ENCODE assay signal across 22 cellular contexts in the genomic region with DNA sequence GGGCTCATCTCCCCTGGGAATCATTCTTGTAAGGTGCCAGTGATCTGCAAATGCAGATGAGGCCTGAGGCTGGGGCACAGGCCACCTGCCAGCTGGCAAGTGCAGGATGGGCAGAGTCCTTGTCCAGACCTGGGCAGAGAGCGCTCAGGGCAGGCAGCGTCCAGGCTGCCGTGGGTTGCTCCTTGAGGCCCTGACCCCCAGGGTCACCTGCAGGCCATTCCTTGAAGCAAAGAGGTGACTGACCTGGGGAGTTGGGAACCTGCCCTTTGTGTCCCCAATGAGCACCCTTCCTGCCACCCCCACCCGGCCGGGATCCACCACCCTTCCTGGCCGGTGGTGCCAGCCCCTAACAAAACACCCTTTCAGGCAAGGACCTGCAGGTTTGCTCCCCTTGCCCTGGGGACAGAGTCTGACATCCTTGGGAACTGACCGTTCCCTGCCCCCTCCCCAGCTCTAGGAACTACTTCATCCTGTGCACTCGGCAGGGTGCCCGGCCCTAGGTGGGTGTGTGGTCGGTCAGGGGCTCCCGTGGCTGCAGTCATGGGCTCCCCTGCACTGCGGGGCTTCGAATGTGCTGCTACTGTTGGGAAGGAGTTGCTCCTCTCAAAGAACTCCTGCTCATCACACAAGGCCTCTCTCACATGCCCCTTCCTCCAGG. TPM values are rescaled to one million over a fixed set of nuclear protein-coding genes. Genes with fewer than 3 reads are reported as not detected.
DNase-seq lines count a peak whose midpoint lies in the region; ATAC-seq, FAIRE-seq and TF ChIP-seq lines count a peak whose summit lies in the region.
"Had no signal": no experiment of that assay in that cellular context is flagged by ENCODE, and none has a peak within 500 bp of the region (broad histone marks: within the 10 kb centered on the region; RNA-seq: fewer than 3 reads in every experiment).

No MANE protein-coding gene starts in this region.

- H3K27me3 ChIP-seq in SK-N-SH (ENCODE audit: insufficient read depth) (peaks cover 12% of the 10 kb centered on the region), liver (ENCODE audit: control insufficient read depth in 4 of 4, insufficient read depth in 4 of 4, low read length in 3 of 4) (peaks cover 0 to 2% (median 0%) of the 10 kb centered on the region in 4 donors), HepG2 (ENCODE audit: control insufficient read depth in 1 of 2, insufficient read depth in 2 of 2, low read length in 2 of 2) (peaks cover 40 to 84% of the 10 kb centered on the region in 2 experiments; a peak in 4 of 5 replicates), right lobe of liver (peaks cover 0 to 5% of the 10 kb centered on the region in 2 donors)

- no peaks in the 10 kb centered on the region for H3F3A ChIP-seq in SK-N-SH (replicated peaks; ENCODE audit: insufficient read depth)

- CTCF ChIA-PET in SK-N-SH (lab: Yijun Ruan, JAX): interaction anchor here (0.9 to 10.5 kb wide), 3 partner anchors 28 to 97 kb away, joined by 3 to 398 read pairs (median 3); a partner anchor contains a TSS
- CTCF ChIA-PET in HepG2 (lab: Yijun Ruan, JAX; ENCODE audit: low intra/inter-chr PET ratio, low total read pairs): no interaction called here

- no TSS peak for BruUV-seq in HepG2 (replicated peaks; lab: Mats Ljungman, UMichigan)

- POLR2A ChIA-PET in SK-N-SH (lab: Yijun Ruan, JAX): interaction anchor here (0.8 kb wide), 1 partner anchor 40 kb away, joined by 3 read pairs; no protein-coding TSS in a partner anchor
- POLR2A ChIA-PET in HepG2 (lab: Yijun Ruan, JAX): no interaction called here

- no peak overlapping the region for H3K27ac Mint-ChIP-seq in natural killer cell
- H3K27ac Mint-ChIP-seq: CD8-positive, alpha-beta T cell; HFFc6 had no signal

- H3K79me2 ChIP-seq in SK-N-SH (ENCODE audit: insufficient read depth): no peaks in the 10 kb centered on the region
- H3K79me2 ChIP-seq in HepG2 (ENCODE audit: insufficient read depth, low read length): no peaks in the 10 kb centered on the region

- intact Hi-C loops in HepG2 (cut with micrococcal nuclease; ENCODE audit: unreplicated experiment): no loop called here
- intact Hi-C loops in right lobe of liver (cut with DNase I): loop anchor here in 1 of 2 donors (10.0 kb wide), 1 partner anchor 91 kb away; no protein-coding TSS in a partner anchor
- intact Hi-C loops in natural killer cell (cut with micrococcal nuclease): no loop called here

- no peak for TF ChIP-seq RAD21 in SK-N-SH (IDR thresholded peaks at IDR 0.05; ENCODE audit: low read length)
- no peak for TF ChIP-seq RAD21 in liver (IDR thresholded peaks at IDR 0.05)
- no peak for TF ChIP-seq RAD21 in HepG2 (CRISPR knock-in tag; IDR thresholded peaks at IDR 0.05)

- WGBS in SK-N-SH (ENCODE audit: low lambda C conversion rate): 18% methylated on average over 2 of the region's 13 CpGs
- 62% methylated on average over 13 of the region's 13 CpGs for WGBS in liver
- whole genome bisulfite sequencing in HepG2 (ENCODE audit: low lambda C conversion rate): 0% methylated on average over 6 of the region's 13 CpGs
- WGBS in right lobe of liver (ENCODE audit: insufficient coverage, low coverage, low lambda C conversion rate, missing lambda C conversion rate): no CpG with 5 or more reads among the region's 13 CpGs

- no peak for ATAC-seq in SK-N-SH treated with all-trans-retinoic acid at 6 μM for 48 hours
- no peak for ATAC-seq in HepG2
- ATAC-seq in right lobe of liver: peak; percentile 49 to 78 (median 74)
- no peak for ATAC-seq in natural killer cell
- ATAC-seq: CD8-positive, alpha-beta T cell; HCT116 had no signal

- H3K27me3 Mint-ChIP-seq in natural killer cell (ENCODE audit: low read depth in 2 of 2): peaks cover 7 to 18% of the 10 kb centered on the region in 2 donors

- H3K27ac ChIP-seq in SK-N-SH (ENCODE audit: low read depth in 2 of 2, low read length in 1 of 2) (no peak overlapping the region), liver (ENCODE audit: low read depth in 1 of 2, low read length in 2 of 2) (no peak overlapping the region), HepG2 (ENCODE audit: extremely low read length, insufficient read depth, low read length) (no peak overlapping the region), right lobe of liver (no peak overlapping the region)
- H3K27ac ChIP-seq: 22Rv1; BLaER1 treated with 17β-estradiol and CSF1 and Interleukin-3, amounts not matched to agents 10 nM and 100 nM; HL-60 had no signal

- no peak for TF ChIP-seq CTCF in SK-N-SH (IDR thresholded peaks at IDR 0.05)
- TF ChIP-seq CTCF in liver (IDR thresholded peaks at IDR 0.05; ENCODE audit: low read depth, low read length, missing input control): no peak
- no peak for TF ChIP-seq CTCF in HepG2 (CRISPR knock-in tag; IDR thresholded peaks at IDR 0.05)
- no peak for TF ChIP-seq CTCF in right lobe of liver (IDR thresholded peaks at IDR 0.05)
- no peak for TF ChIP-seq CTCF in natural killer cell (IDR thresholded peaks at IDR 0.05)

- no peak for TF ChIP-seq POLR2A in HepG2 (IDR thresholded peaks at IDR 0.05; ENCODE audit: insufficient read depth in 1 of 2, low read depth in 2 of 2, low read length in 2 of 2)
- TF ChIP-seq POLR2A in right lobe of liver (IDR thresholded peaks at IDR 0.05): no peak

- DNase-seq in SK-N-SH (no peak), HepG2 (ENCODE audit: low spot score) (no peak), right lobe of liver (peak; percentile 69 to 85 (median 81)), natural killer cell (no peak)
- no peak for DNase-seq in activated T-cell treated with anti-CD3 and anti-CD28 coated beads, Interleukin-2, amount 50 U/mL, for 48 hours
- DNase-seq: Calu3, DMS79 treated with DMSO at 0.1 percent for 48 hours, GF-D8, GOT3, H7, HFFc6, IMR-90 had no signal

- no peak overlapping the region for H3K4me3 Mint-ChIP-seq in natural killer cell
- H3K4me3 Mint-ChIP-seq: CD8-positive, alpha-beta T cell; HFFc6 had no signal

- H3K4me1 Mint-ChIP-seq in natural killer cell: no peaks in the 10 kb centered on the region

- H3K36me3 Mint-ChIP-seq in natural killer cell: no peaks in the 10 kb centered on the region
- H3K36me3 Mint-ChIP-seq: CD8-positive, alpha-beta T cell had no signal

- no peak for FAIRE-seq in HepG2 (lab: Jason Lieb, UNC)

- H4K20me1 ChIP-seq in SK-N-SH (ENCODE audit: insufficient read depth): no peaks in the 10 kb centered on the region
- H4K20me1 ChIP-seq in HepG2 (ENCODE audit: insufficient read depth, low read length): no peaks in the 10 kb centered on the region

- H3K36me3 ChIP-seq in SK-N-SH (replicated peaks in 1 of 2; ENCODE audit: control insufficient read depth in 1 of 2, insufficient read depth in 2 of 2, low read length in 1 of 2) (no peaks in the 10 kb centered on the region), liver (ENCODE audit: control insufficient read depth in 4 of 4, insufficient read depth in 3 of 4, low read depth in 1 of 4, low read length in 3 of 4) (no peaks in the 10 kb centered on the region), HepG2 (replicated peaks in 1 of 2; ENCODE audit: control insufficient read depth in 1 of 2, insufficient read depth in 2 of 2, low read length in 2 of 2) (no peaks in the 10 kb centered on the region), right lobe of liver (no peaks in the 10 kb centered on the region)
- H3K36me3 ChIP-seq: BLaER1 treated with 17β-estradiol and CSF1 and Interleukin-3, amounts not matched to agents 10 nM and 100 nM had no signal

- H3K4me1 ChIP-seq in SK-N-SH (ENCODE audit: control insufficient read depth in 1 of 2, insufficient read depth in 2 of 2, low read depth in 1 of 2, low read length in 1 of 2) (peaks cover 0 to 6% of the 10 kb centered on the region in 2 experiments; a peak in 1 of 4 replicates), liver (ENCODE audit: control insufficient read depth in 4 of 4, insufficient read depth in 4 of 4, low read length in 3 of 4) (peaks cover 2 to 27% (median 13%) of the 10 kb centered on the region in 4 donors), HepG2 (ENCODE audit: insufficient read depth, low read length) (peaks cover 5% of the 10 kb centered on the region), right lobe of liver (peaks cover 0 to 23% (median 0%) of the 10 kb centered on the region in 4 donors)

- TF ChIP-seq EP300 in SK-N-SH (IDR thresholded peaks at IDR 0.05; ENCODE audit: borderline replicate concordance in 1 of 2, low read depth in 1 of 2, low read length in 1 of 2) (no peak), HepG2 (IDR thresholded peaks at IDR 0.05; ENCODE audit: low read depth in 2 of 2, low read length in 2 of 2) (no peak), HepG2 (CRISPR knock-in tag; IDR thresholded peaks at IDR 0.05; ENCODE audit: borderline replicate concordance) (no peak)

- H3K9ac ChIP-seq in SK-N-SH (no peak overlapping the region), liver (ENCODE audit: low read depth in 1 of 2, low read length in 2 of 2) (no peak overlapping the region), HepG2 (ENCODE audit: insufficient read depth, low read depth, low read length) (no peak overlapping the region)
- H3K9ac ChIP-seq: BLaER1 treated with 17β-estradiol and CSF1 and Interleukin-3, amounts not matched to agents 10 nM and 100 nM had no signal

- no peaks in the 10 kb centered on the region for H3K9me3 Mint-ChIP-seq in natural killer cell
- H3K9me3 Mint-ChIP-seq: CD8-positive, alpha-beta T cell; HFFc6 had no signal

- H3K4me3 ChIP-seq in SK-N-SH (ENCODE audit: low read depth in 2 of 2, low read length in 1 of 2) (no peak overlapping the region), liver (ENCODE audit: low read depth in 1 of 3, low read length in 3 of 3) (no peak overlapping the region), HepG2 (replicated peaks in 1 of 3; ENCODE audit: insufficient read depth in 1 of 3, low read depth in 2 of 3, low read length in 3 of 3) (no peak overlapping the region), right lobe of liver (no peak overlapping the region)
- H3K4me3 ChIP-seq: BLaER1 treated with 17β-estradiol and CSF1 and Interleukin-3, amounts not matched to agents 10 nM and 100 nM had no signal

- in situ Hi-C loops in HepG2 (cut with HindIII; ENCODE audit: extremely low pct_ligation_motif_present, low pct_unique_long_range_greater_than_20kb): no loop called here

- H2AFZ ChIP-seq in SK-N-SH (ENCODE audit: low read depth) (no peak overlapping the region), HepG2 (ENCODE audit: low read length) (no peak overlapping the region)

- H3K9me3 ChIP-seq in SK-N-SH (no peaks in the 10 kb centered on the region), liver (ENCODE audit: control insufficient read depth in 4 of 4, low read length in 3 of 4) (no peaks in the 10 kb centered on the region), HepG2 (ENCODE audit: low read length) (no peaks in the 10 kb centered on the region), right lobe of liver (no peaks in the 10 kb centered on the region)

- H3K4me2 ChIP-seq in SK-N-SH (no peak overlapping the region), HepG2 (ENCODE audit: low read depth, low read length) (no peak overlapping the region)
- H3K4me2 ChIP-seq: BLaER1 treated with 17β-estradiol and CSF1 and Interleukin-3, amounts not matched to agents 10 nM and 100 nM had no signal

- H3K9me2 ChIP-seq in SK-N-SH: no peaks in the 10 kb centered on the region

RNA-seq across cellular contexts. Expression of a gene that starts 28.3 kb away (rescaled TPM):
- 2.0 and 2.2 TPM in 2 replicates for polyA plus RNA-seq in SK-N-SH (2012; rRNA removed)
- polyA plus RNA-seq in SK-N-SH (2012; cell fraction: cytosol; rRNA removed): 1.1 and 1.6 TPM in 2 replicates
- 3.9 and 5.4 TPM in 2 replicates for polyA plus RNA-seq in SK-N-SH (2012; cell fraction: nucleus; rRNA removed)
- under 1 TPM; 0.09 to 0.33 TPM for total RNA-seq in liver
- under 1 TPM; 0.06 to 0.33 TPM for polyA plus RNA-seq in liver
- 0.95 and 1.8 TPM in 2 replicates for total RNA-seq in HepG2 (2016; rRNA removed; fragmentation: Illumina TruSeq; extraction: Trizol)
- total RNA-seq in HepG2 (2016; cell fraction: cytosol; rRNA removed; fragmentation: Illumina TruSeq; extraction: Trizol; ENCODE audit: low read depth): 0.30 and 0.62 TPM in 2 replicates
- 1.1 and 2.2 TPM in 2 replicates for total RNA-seq in HepG2 (2016; cell fraction: insoluble cytoplasmic fraction; rRNA removed; fragmentation: Illumina TruSeq; extraction: Trizol)
- 1.2 and 1.3 TPM in 2 replicates for total RNA-seq in HepG2 (2016; cell fraction: membrane; rRNA removed; fragmentation: Illumina TruSeq; extraction: Trizol)
- 1.1 and 1.3 TPM in 2 replicates for total RNA-seq in HepG2 (2016; cell fraction: nucleus; rRNA removed; fragmentation: Illumina TruSeq; extraction: Trizol)
- polyA plus RNA-seq in HepG2 (2011; rRNA removed): 8.0 and 15.4 TPM in 2 replicates
- polyA plus RNA-seq in HepG2 (2011; cell fraction: cytosol; rRNA removed): 7.3 and 9.2 TPM in 2 replicates
- polyA plus RNA-seq in HepG2 (2011; cell fraction: nucleus; rRNA removed): 11.7 and 12.2 TPM in 2 replicates
- polyA plus RNA-seq in HepG2 (2012): 13.2 and 23.6 TPM in 2 replicates
- polyA plus RNA-seq in HepG2 (2016; cell fraction: cytosol; fragmentation: Illumina TruSeq; extraction: Trizol; ENCODE audit: low read depth): 0.49 and 1.5 TPM in 2 replicates
- 3.4 and 4.9 TPM in 2 replicates for polyA plus RNA-seq in HepG2 (2016; cell fraction: insoluble cytoplasmic fraction; fragmentation: Illumina TruSeq; extraction: Trizol; ENCODE audit: low read depth)
- polyA plus RNA-seq in HepG2 (2016; cell fraction: membrane; fragmentation: Illumina TruSeq; extraction: Trizol; ENCODE audit: low read depth): 2.0 and 2.8 TPM in 2 replicates
- polyA plus RNA-seq in HepG2 (2016; cell fraction: nucleus; fragmentation: Illumina TruSeq; extraction: Trizol; ENCODE audit: insufficient read depth, low read depth): 5.9 and 6.8 TPM in 2 replicates
- polyA minus RNA-seq in HepG2 (2011; rRNA and poly(A)+ RNA removed; ENCODE audit: low replicate concordance): 5.4 and 14.1 TPM in 2 replicates
- polyA minus RNA-seq in HepG2 (2011; cell fraction: cytosol; rRNA and poly(A)+ RNA removed): 4.0 and 5.3 TPM in 2 replicates
- 0.90 and 3.0 TPM in 2 replicates for polyA minus RNA-seq in HepG2 (2011; cell fraction: nucleus; rRNA and poly(A)+ RNA removed)
- 10 to 100 TPM in 2 of 6 experiments, 1 to 10 TPM in 2, under 1 TPM in 2; 0.22 to 13.7 (median 4.4) TPM for total RNA-seq in right lobe of liver
- total RNA-seq in natural killer cell: 10 to 100 TPM; 24.1 to 47.3 (median 38.4) TPM

RNA-seq across cellular contexts. Expression of a gene that starts 41.3 kb away (rescaled TPM):
- polyA plus RNA-seq in SK-N-SH (2012; rRNA removed) (not detected in 2 replicates), liver (not detected), HepG2 (2011; rRNA removed) (not detected in 2 replicates)
- not detected in 2 replicates for polyA plus RNA-seq in SK-N-SH (2012; cell fraction: cytosol; rRNA removed)
- not detected in 2 replicates for polyA plus RNA-seq in SK-N-SH (2012; cell fraction: nucleus; rRNA removed)
- total RNA-seq in liver (not detected), HepG2 (2016; rRNA removed; fragmentation: Illumina TruSeq; extraction: Trizol) (not detected in 2 replicates), right lobe of liver (not detected), natural killer cell (not detected)
- total RNA-seq in HepG2 (2016; cell fraction: cytosol; rRNA removed; fragmentation: Illumina TruSeq; extraction: Trizol; ENCODE audit: low read depth): not detected in 2 replicates
- total RNA-seq in HepG2 (2016; cell fraction: insoluble cytoplasmic fraction; rRNA removed; fragmentation: Illumina TruSeq; extraction: Trizol): not detected in 2 replicates
- total RNA-seq in HepG2 (2016; cell fraction: membrane; rRNA removed; fragmentation: Illumina TruSeq; extraction: Trizol): not detected in 2 replicates
- not detected in 2 replicates for total RNA-seq in HepG2 (2016; cell fraction: nucleus; rRNA removed; fragmentation: Illumina TruSeq; extraction: Trizol)
- polyA plus RNA-seq in HepG2 (2011; cell fraction: cytosol; rRNA removed): not detected in 2 replicates
- not detected in 2 replicates for polyA plus RNA-seq in HepG2 (2011; cell fraction: nucleus; rRNA removed)
- polyA plus RNA-seq in HepG2 (2012): 0.25 and 0.99 TPM in 2 replicates
- not detected in 2 replicates for polyA plus RNA-seq in HepG2 (2016; cell fraction: cytosol; fragmentation: Illumina TruSeq; extraction: Trizol; ENCODE audit: low read depth)
- polyA plus RNA-seq in HepG2 (2016; cell fraction: insoluble cytoplasmic fraction; fragmentation: Illumina TruSeq; extraction: Trizol; ENCODE audit: low read depth): not detected in 2 replicates
- not detected in 2 replicates for polyA plus RNA-seq in HepG2 (2016; cell fraction: membrane; fragmentation: Illumina TruSeq; extraction: Trizol; ENCODE audit: low read depth)
- not detected in 2 replicates for polyA plus RNA-seq in HepG2 (2016; cell fraction: nucleus; fragmentation: Illumina TruSeq; extraction: Trizol; ENCODE audit: insufficient read depth, low read depth)
- polyA minus RNA-seq in HepG2 (2011; rRNA and poly(A)+ RNA removed; ENCODE audit: low replicate concordance): not detected in 2 replicates
- not detected in 2 replicates for polyA minus RNA-seq in HepG2 (2011; cell fraction: cytosol; rRNA and poly(A)+ RNA removed)
- polyA minus RNA-seq in HepG2 (2011; cell fraction: nucleus; rRNA and poly(A)+ RNA removed): not detected in 2 replicates
- total RNA-seq: A673; Calu3; CD8-positive, alpha-beta T cell; H7; HFFc6; HT1080; IMR-90 had no signal
- polyA plus RNA-seq: AG04450, IMR-90 had no signal

RNA-seq across cellular contexts. Expression of a gene that starts 54.4 kb away (rescaled TPM):
- not detected in 2 replicates for polyA plus RNA-seq in SK-N-SH (2012; rRNA removed)
- not detected in 2 replicates for polyA plus RNA-seq in SK-N-SH (2012; cell fraction: cytosol; rRNA removed)
- polyA plus RNA-seq in SK-N-SH (2012; cell fraction: nucleus; rRNA removed): not detected in 2 replicates
- not detected for total RNA-seq in liver
- polyA plus RNA-seq in liver: under 1 TPM in 1 of 2 donors, not detected in 1; 0.08 TPM
- total RNA-seq in HepG2 (2016; rRNA removed; fragmentation: Illumina TruSeq; extraction: Trizol): not detected in 2 replicates
- not detected in 2 replicates for total RNA-seq in HepG2 (2016; cell fraction: cytosol; rRNA removed; fragmentation: Illumina TruSeq; extraction: Trizol; ENCODE audit: low read depth)
- not detected in 2 replicates for total RNA-seq in HepG2 (2016; cell fraction: insoluble cytoplasmic fraction; rRNA removed; fragmentation: Illumina TruSeq; extraction: Trizol)
- not detected in 2 replicates for total RNA-seq in HepG2 (2016; cell fraction: membrane; rRNA removed; fragmentation: Illumina TruSeq; extraction: Trizol)
- total RNA-seq in HepG2 (2016; cell fraction: nucleus; rRNA removed; fragmentation: Illumina TruSeq; extraction: Trizol): not detected in 2 replicates
- not detected in 2 replicates for polyA plus RNA-seq in HepG2 (2011; rRNA removed)
- polyA plus RNA-seq in HepG2 (2011; cell fraction: cytosol; rRNA removed): not detected in 2 replicates
- not detected in 2 replicates for polyA plus RNA-seq in HepG2 (2011; cell fraction: nucleus; rRNA removed)
- 0.29 and 0.55 TPM in 2 replicates for polyA plus RNA-seq in HepG2 (2012)
- not detected in 2 replicates for polyA plus RNA-seq in HepG2 (2016; cell fraction: cytosol; fragmentation: Illumina TruSeq; extraction: Trizol; ENCODE audit: low read depth)
- polyA plus RNA-seq in HepG2 (2016; cell fraction: insoluble cytoplasmic fraction; fragmentation: Illumina TruSeq; extraction: Trizol; ENCODE audit: low read depth): not detected in 2 replicates
- not detected in 2 replicates for polyA plus RNA-seq in HepG2 (2016; cell fraction: membrane; fragmentation: Illumina TruSeq; extraction: Trizol; ENCODE audit: low read depth)
- polyA plus RNA-seq in HepG2 (2016; cell fraction: nucleus; fragmentation: Illumina TruSeq; extraction: Trizol; ENCODE audit: insufficient read depth, low read depth): not detected in 2 replicates
- polyA minus RNA-seq in HepG2 (2011; rRNA and poly(A)+ RNA removed; ENCODE audit: low replicate concordance): 0.21 TPM in 1 of 2 replicates, not detected in the other
- polyA minus RNA-seq in HepG2 (2011; cell fraction: cytosol; rRNA and poly(A)+ RNA removed): not detected in 2 replicates
- not detected in 2 replicates for polyA minus RNA-seq in HepG2 (2011; cell fraction: nucleus; rRNA and poly(A)+ RNA removed)
- not detected for total RNA-seq in right lobe of liver
- not detected for total RNA-seq in natural killer cell
- total RNA-seq: A673; Calu3; CD8-positive, alpha-beta T cell; H7; HFFc6; HT1080; IMR-90 had no signal
- polyA plus RNA-seq: AG04450, IMR-90 had no signal

RNA-seq across cellular contexts. Expression of a gene that starts 57.2 kb away (rescaled TPM):
- polyA plus RNA-seq in SK-N-SH (2012; rRNA removed): 45.8 and 52.1 TPM in 2 replicates
- 21.5 and 33.4 TPM in 2 replicates for polyA plus RNA-seq in SK-N-SH (2012; cell fraction: cytosol; rRNA removed)
- 76.0 and 80.7 TPM in 2 replicates for polyA plus RNA-seq in SK-N-SH (2012; cell fraction: nucleus; rRNA removed)
- 10 to 100 TPM; 14.2 to 18.5 TPM for total RNA-seq in liver
- polyA plus RNA-seq in liver: 10 to 100 TPM in 1 of 2 donors, 1 to 10 TPM in 1; 8.3 to 15.5 TPM
- 21.8 and 22.3 TPM in 2 replicates for total RNA-seq in HepG2 (2016; rRNA removed; fragmentation: Illumina TruSeq; extraction: Trizol)
- 10.4 and 12.3 TPM in 2 replicates for total RNA-seq in HepG2 (2016; cell fraction: cytosol; rRNA removed; fragmentation: Illumina TruSeq; extraction: Trizol; ENCODE audit: low read depth)
- total RNA-seq in HepG2 (2016; cell fraction: insoluble cytoplasmic fraction; rRNA removed; fragmentation: Illumina TruSeq; extraction: Trizol): 21.2 and 23.8 TPM in 2 replicates
- 16.9 and 20.1 TPM in 2 replicates for total RNA-seq in HepG2 (2016; cell fraction: membrane; rRNA removed; fragmentation: Illumina TruSeq; extraction: Trizol)
- total RNA-seq in HepG2 (2016; cell fraction: nucleus; rRNA removed; fragmentation: Illumina TruSeq; extraction: Trizol): 12.2 and 12.9 TPM in 2 replicates
- polyA plus RNA-seq in HepG2 (2011; rRNA removed): 27.7 and 37.6 TPM in 2 replicates
- 24.6 and 33.1 TPM in 2 replicates for polyA plus RNA-seq in HepG2 (2011; cell fraction: cytosol; rRNA removed)
- polyA plus RNA-seq in HepG2 (2011; cell fraction: nucleus; rRNA removed): 72.4 and 74.8 TPM in 2 replicates
- polyA plus RNA-seq in HepG2 (2012): 15.8 and 25.3 TPM in 2 replicates
- polyA plus RNA-seq in HepG2 (2016; cell fraction: cytosol; fragmentation: Illumina TruSeq; extraction: Trizol; ENCODE audit: low read depth): 8.6 and 10.0 TPM in 2 replicates
- 23.8 and 24.4 TPM in 2 replicates for polyA plus RNA-seq in HepG2 (2016; cell fraction: insoluble cytoplasmic fraction; fragmentation: Illumina TruSeq; extraction: Trizol; ENCODE audit: low read depth)
- 15.0 and 16.7 TPM in 2 replicates for polyA plus RNA-seq in HepG2 (2016; cell fraction: membrane; fragmentation: Illumina TruSeq; extraction: Trizol; ENCODE audit: low read depth)
- polyA plus RNA-seq in HepG2 (2016; cell fraction: nucleus; fragmentation: Illumina TruSeq; extraction: Trizol; ENCODE audit: insufficient read depth, low read depth): 23.4 and 24.8 TPM in 2 replicates
- 21.3 and 36.0 TPM in 2 replicates for polyA minus RNA-seq in HepG2 (2011; rRNA and poly(A)+ RNA removed; ENCODE audit: low replicate concordance)
- polyA minus RNA-seq in HepG2 (2011; cell fraction: cytosol; rRNA and poly(A)+ RNA removed): 7.4 and 16.7 TPM in 2 replicates
- polyA minus RNA-seq in HepG2 (2011; cell fraction: nucleus; rRNA and poly(A)+ RNA removed): 8.7 and 9.8 TPM in 2 replicates
- 10 to 100 TPM in 5 of 6 experiments, 1 to 10 TPM in 1; 8.5 to 17.0 (median 14.1) TPM for total RNA-seq in right lobe of liver
- 10 to 100 TPM; 61.9 to 79.6 (median 78.5) TPM for total RNA-seq in natural killer cell

Comparison
In these comparisons a context has a peak if more than half of its experiments do, and no peak if none do; other contexts are left out.
1. ATAC-seq: peak in right lobe of liver (4 of 4); none in SK-N-SH treated with all-trans-retinoic acid at 6 μM for 48 hours (single experiment), HepG2 (single experiment) and natural killer cell (0 of 3).
2. DNase-seq: peak in right lobe of liver (3 of 3); none in SK-N-SH (single experiment), HepG2 (single experiment), natural killer cell (single experiment) and activated T-cell treated with anti-CD3 and anti-CD28 coated beads, Interleukin-2, amount 50 U/mL, for 48 hours (0 of 2).